ENCODE assay signal across 8 cellular contexts in the genomic region with DNA sequence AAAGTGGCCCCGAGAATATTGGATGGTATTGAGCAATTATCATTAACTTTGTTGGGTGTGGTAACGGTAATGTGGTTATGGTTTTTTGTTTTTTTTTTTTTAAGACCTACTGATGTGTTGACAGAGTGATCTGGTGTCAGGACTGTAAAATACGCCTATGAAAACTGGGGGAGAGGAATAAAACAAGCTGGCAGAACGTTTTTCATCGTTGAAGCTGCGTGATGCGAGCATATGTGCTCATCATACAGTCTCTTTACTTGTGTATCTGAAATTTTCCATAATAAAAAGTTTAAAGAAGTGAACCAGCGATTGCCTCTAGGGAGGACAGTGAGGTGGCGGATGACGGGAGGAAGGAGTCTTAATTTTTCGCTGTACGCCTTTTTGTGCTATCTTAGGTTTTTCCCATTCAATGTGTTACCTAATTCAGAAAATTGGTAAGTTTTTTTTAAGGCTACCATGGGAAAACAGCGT.
DNase-seq lines count a peak whose midpoint lies in the region; ATAC-seq and TF ChIP-seq lines count a peak whose summit lies in the region.

No MANE protein-coding gene starts in this region.

- H3K27me3 ChIP-seq in MM.1S (replicated peaks; ENCODE audit: insufficient read depth, low read length) (no peaks in the 10 kb centered on the region), mucosa of stomach (ENCODE audit: control insufficient read depth, insufficient read depth, low read length) (no peaks in the 10 kb centered on the region)

- peak overlapping the region; percentile 77 for H2AFZ ChIP-seq in MM.1S (ENCODE audit: low read length)

- peaks cover 9% of the 10 kb centered on the region; the same call in 1 of the 2 replicates for H3K36me3 ChIP-seq in MM.1S (replicated peaks; ENCODE audit: insufficient read depth, low read length)
- no peaks in the 10 kb centered on the region for H3K36me3 ChIP-seq in mucosa of stomach (ENCODE audit: control insufficient read depth, insufficient read depth, low read length)

- DNase-seq in GM03348 (ENCODE audit: low spot score) = peak; percentile 37
- peak; percentile 8 for DNase-seq in MM.1S
- peak in 1 of 2 donors; percentile 31 for DNase-seq in cardiac fibroblast (ENCODE audit: low read depth in 2 of 2)
- no peak for DNase-seq in NCI-H526 treated with DMSO at 0.1 percent for 48 hours (lab: John Stamatoyannopoulos, UW)
- DNase-seq in activated CD4-positive, alpha-beta T cell treated with anti-CD3 and anti-CD28 coated beads for 48 hours = no peak

- H3K4me2 ChIP-seq in MM.1S (ENCODE audit: low read depth, low read length) = peak overlapping the region; percentile 71

- H3K27ac ChIP-seq in MM.1S (ENCODE audit: low read length) = peak overlapping the region; percentile 81; the same call in 1 of the 2 replicates

- peaks cover 22% of the 10 kb centered on the region; the same call in 1 of the 2 replicates for H4K20me1 ChIP-seq in MM.1S (ENCODE audit: insufficient read depth, low read length)

- no peaks in the 10 kb centered on the region for H3F3A ChIP-seq in MM.1S (ENCODE audit: insufficient read depth, low read length)

- H3K4me3 ChIP-seq in MM.1S (ENCODE audit: low read length) (peak overlapping the region; percentile 80), cardiac fibroblast (replicated peaks in 1 of 2; ENCODE audit: low read depth in 2 of 2, low read length in 2 of 2) (peak overlapping the region; percentile 61 to 89), mucosa of stomach (ENCODE audit: low read length) (peak overlapping the region; percentile 69)

- H3K9me2 ChIP-seq in MM.1S (replicated peaks; ENCODE audit: insufficient read depth, low read length) = no peaks in the 10 kb centered on the region

- H3K9me3 ChIP-seq in MM.1S (replicated peaks; ENCODE audit: insufficient read depth, low read length) (no peaks in the 10 kb centered on the region), mucosa of stomach (ENCODE audit: control insufficient read depth, low read length) (no peaks in the 10 kb centered on the region)

- H3K9ac ChIP-seq in MM.1S (ENCODE audit: low read length) (peak overlapping the region; percentile 88), mucosa of stomach (ENCODE audit: low read length) (peak overlapping the region; percentile 91)

- peaks cover 53% of the 10 kb centered on the region for H3K79me2 ChIP-seq in MM.1S (ENCODE audit: low read length)

- TF ChIP-seq CTCF in MM.1S (IDR thresholded peaks at IDR 0.05; ENCODE audit: low read length) (no peak), cardiac fibroblast (IDR thresholded peaks at IDR 0.05; ENCODE audit: low read depth, low read length) (no peak)

- ATAC-seq in HG03439 (IDR thresholded peaks at IDR 0.05; ENCODE audit: unreplicated experiment) = no peak
- ATAC-seq in HG03521 (IDR thresholded peaks at IDR 0.05; ENCODE audit: unreplicated experiment) = no peak

- H3K4me1 ChIP-seq in MM.1S (ENCODE audit: low read length) = peaks cover 20% of the 10 kb centered on the region
- H3K4me1 ChIP-seq in mucosa of stomach (ENCODE audit: control insufficient read depth, insufficient read depth, low read length) = peaks cover 7% of the 10 kb centered on the region

Comparison
In these comparisons a context has a peak if more than half of its experiments do, and no peak if none do; other contexts are left out.
1. DNase-seq: peak in GM03348 (single experiment) and MM.1S (single experiment); none in NCI-H526 treated with DMSO at 0.1 percent for 48 hours (single experiment) and activated CD4-positive, alpha-beta T cell treated with anti-CD3 and anti-CD28 coated beads for 48 hours (single experiment).
2. Peak in every context shown above with its lines, with median percentiles within 50 percentile points of each other: H3K4me3 ChIP-seq.